14 cellular contexts compared by ENCODE assay signal in genomic region chr11:60946601-60947265, GRCh38.
"Had no signal": no experiment of that assay in that cellular context is flagged by ENCODE, and none has a peak within 500 bp of the region (broad histone marks: within the 10 kb centered on the region; RNA-seq: fewer than 3 reads in every experiment).

No MANE protein-coding gene starts in this region.

- H3K4me3 Mint-ChIP-seq: activated T-cell treated with anti-CD3 and anti-CD28 coated beads, Interleukin-2, amount 50 U/mL, for 4 hours; endodermal cell had no signal

- H3K9me3 Mint-ChIP-seq: activated naive CD4-positive, alpha-beta T cell treated with anti-CD3 and anti-CD28 coated beads, Interleukin-2, amount 50 U/mL, for 72 hours; activated T-cell treated with anti-CD3 and anti-CD28 coated beads, Interleukin-2, amount 50 U/mL, for 4 hours; endodermal cell had no signal

- H3K27ac Mint-ChIP-seq: endodermal cell had no signal

- ATAC-seq: activated CD4-positive, CD25-positive, alpha-beta regulatory T cell treated with anti-CD3 and anti-CD28 coated beads, Interleukin-2, amount 50 U/mL, for 24 hours; activated naive CD4-positive, alpha-beta T cell treated with anti-CD3 and anti-CD28 coated beads, Interleukin-2, amount 50 U/mL, for 72 hours; activated T-cell treated with anti-CD3 and anti-CD28 coated beads, Interleukin-2, amount 50 U/mL, for 4 hours; right lobe of liver had no signal

- H3K4me1 ChIP-seq: prostate gland had no signal

- H3K4me3 ChIP-seq: prostate gland, right lobe of liver had no signal

- H3K4me1 Mint-ChIP-seq: endodermal cell had no signal

- H3K27ac ChIP-seq: brain microvascular endothelial cell, neutrophil, prostate gland, right lobe of liver had no signal

- H3K36me3 Mint-ChIP-seq: activated naive CD4-positive, alpha-beta T cell treated with anti-CD3 and anti-CD28 coated beads, Interleukin-2, amount 50 U/mL, for 72 hours had no signal

- DNase-seq: activated CD4-positive, alpha-beta T cell treated with anti-CD3 and anti-CD28 coated beads, Interleukin-2, amount 50 U/mL, for 48 hours; activated effector memory CD4-positive, alpha-beta T cell treated with anti-CD3 and anti-CD28 coated beads, Interleukin-2, amount 50 U/mL, for 16 hours; activated T-cell treated with anti-CD3 and anti-CD28 coated beads, Interleukin-2, amount 50 U/mL, for 4 hours; amniotic stem cell; brain microvascular endothelial cell; endodermal cell; erythroblast; kidney glomerular epithelial cell; right lobe of liver; stimulated activated naive CD4-positive, alpha-beta T cell treated with Interleukin-2 at 50 U/mL for 16 hours had no signal

- H3K36me3 ChIP-seq: brain microvascular endothelial cell, prostate gland had no signal

- H3K27me3 ChIP-seq: right lobe of liver had no signal

- H3K9me3 ChIP-seq: neutrophil, prostate gland, right lobe of liver had no signal
